12 cellular contexts compared by ENCODE assay signal in the genomic region with DNA sequence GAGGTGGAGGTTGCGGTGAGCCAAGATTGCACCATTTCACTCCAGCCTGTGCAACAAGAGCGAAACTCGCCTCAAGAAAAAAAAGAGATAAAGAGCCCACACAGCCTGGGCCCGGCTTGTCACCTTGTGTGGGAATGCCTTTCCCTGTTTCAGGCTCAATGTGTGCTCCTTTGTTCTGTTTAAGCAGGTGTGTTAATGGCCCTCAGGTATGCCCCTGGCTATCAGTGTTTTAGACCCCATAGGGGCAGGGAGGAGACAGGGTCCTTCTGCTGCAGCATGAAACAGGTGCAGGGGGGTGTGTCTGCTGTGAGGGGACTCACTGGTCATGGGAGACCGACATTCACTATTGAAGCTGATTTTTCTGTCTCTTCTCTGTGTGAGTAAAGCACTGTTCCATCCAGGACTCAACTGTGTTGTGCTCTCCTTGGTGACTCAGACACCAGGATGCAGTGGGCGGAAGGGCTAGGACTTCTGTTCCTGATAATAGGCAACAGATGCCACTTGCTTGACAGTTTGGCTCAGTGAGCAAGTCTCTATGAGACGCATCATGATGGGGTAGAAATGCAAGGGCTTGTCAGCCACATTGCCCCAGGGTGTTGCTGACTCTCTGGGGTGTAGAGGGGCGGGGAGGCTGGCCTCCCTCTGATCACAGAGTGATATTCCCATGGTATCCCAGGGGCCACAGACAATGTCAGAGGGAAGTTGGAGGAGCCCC. TPM values are rescaled to one million over a fixed set of nuclear protein-coding genes. Genes with fewer than 3 reads are reported as not detected.
DNase-seq lines count a peak whose midpoint lies in the region; ATAC-seq, FAIRE-seq and TF ChIP-seq lines count a peak whose summit lies in the region.
"Had no signal": no experiment of that assay in that cellular context is flagged by ENCODE, and none has a peak within 500 bp of the region (broad histone marks: within the 10 kb centered on the region; RNA-seq: fewer than 3 reads in every experiment).

No MANE protein-coding gene starts in this region.

- peak; percentile 53 for DNase-seq in Daoy (ENCODE audit: low read depth)
- peak; percentile 73 for DNase-seq in NCI-H146 treated with DMSO at 0.1 percent for 48 hours (lab: John Stamatoyannopoulos, UW; ENCODE audit: unreplicated experiment)
- DNase-seq in bronchial epithelial cell (ENCODE audit: low read depth) = peak; percentile 81
- DNase-seq in myocyte (ENCODE audit: low read depth) = peak; percentile 73
- DNase-seq in activated CD4-positive, CD25-positive, alpha-beta regulatory T cell (lab: John Stamatoyannopoulos, UW) = no peak
- DNase-seq in OCI-M2 (lab: John Stamatoyannopoulos, UW; ENCODE audit: unreplicated experiment) = no peak
- DNase-seq in mucosa of gallbladder (ENCODE audit: low spot score) = no peak
- DNase-seq: COR-L47, right cardiac atrium had no signal

- TF ChIP-seq CTCF in bronchial epithelial cell (IDR thresholded peaks at IDR 0.05; ENCODE audit: insufficient read depth, low read length, severe bottlenecking) = no peak

- H3K27me3 ChIP-seq in bronchial epithelial cell (ENCODE audit: control insufficient read depth, insufficient read depth, low read length) = no peaks in the 10 kb centered on the region
- H3K27me3 ChIP-seq: hepatocyte, vagina had no signal

- FAIRE-seq in bronchial epithelial cell (lab: Jason Lieb, UNC) = no peak

- H3K4me3 ChIP-seq in bronchial epithelial cell (ENCODE audit: low read depth, low read length) = no peak overlapping the region
- H3K4me3 ChIP-seq: hepatocyte, vagina had no signal

- no peak for ATAC-seq in HG02642 (IDR thresholded peaks at IDR 0.05; ENCODE audit: poor library complexity, unreplicated experiment)

- H3K36me3 ChIP-seq in bronchial epithelial cell (ENCODE audit: control insufficient read depth, insufficient read depth, low read length) = no peaks in the 10 kb centered on the region
- H3K36me3 ChIP-seq: vagina had no signal

RNA-seq across cellular contexts. Expression of gene LAP3, which starts 15.6 kb away (rescaled TPM):
- total RNA-seq in Daoy (2014; rRNA removed; shearing (Covaris generic)) = 90.9 and 92.7 TPM in 2 replicates
- total RNA-seq in bronchial epithelial cell = 47.7 and 72.4 TPM in 2 replicates
- 49.5 and 59.0 TPM in 2 replicates for total RNA-seq in myocyte
- polyA plus RNA-seq in myocyte (2012) = 36.3 TPM
- 72.1 TPM for total RNA-seq in mucosa of gallbladder

RNA-seq across cellular contexts. Expression of gene CLRN2, which starts 46.4 kb away (rescaled TPM):
- not detected in 2 replicates for total RNA-seq in Daoy (2014; rRNA removed; shearing (Covaris generic))
- total RNA-seq in bronchial epithelial cell (not detected in 2 replicates), myocyte (not detected in 2 replicates), mucosa of gallbladder (not detected)
- polyA plus RNA-seq in myocyte (2012) = not detected
- total RNA-seq: hepatocyte, right cardiac atrium, vagina had no signal
- polyA plus RNA-seq: hepatocyte, right cardiac atrium had no signal

RNA-seq across cellular contexts. Expression of gene QDPR, which starts 49.5 kb away (rescaled TPM):
- 29.0 and 30.5 TPM in 2 replicates for total RNA-seq in Daoy (2014; rRNA removed; shearing (Covaris generic))
- 20.5 and 22.6 TPM in 2 replicates for total RNA-seq in bronchial epithelial cell
- total RNA-seq in myocyte = 12.0 and 36.8 TPM in 2 replicates
- polyA plus RNA-seq in myocyte (2012) = 34.8 TPM
- total RNA-seq in mucosa of gallbladder = 45.1 TPM

RNA-seq across cellular contexts. Expression of gene MED28, which starts 53.1 kb away (rescaled TPM):
- total RNA-seq in Daoy (2014; rRNA removed; shearing (Covaris generic)) = 4.4 and 5.0 TPM in 2 replicates
- total RNA-seq in bronchial epithelial cell (9.1 and 12.4 TPM in 2 replicates), myocyte (5.5 and 7.5 TPM in 2 replicates), mucosa of gallbladder (53.0 TPM)
- polyA plus RNA-seq in myocyte (2012) = 40.5 TPM

Comparison
In these comparisons a context has a peak if more than half of its experiments do, and no peak if none do; other contexts are left out.
1. DNase-seq: peak in Daoy (single experiment), NCI-H146 treated with DMSO at 0.1 percent for 48 hours (single experiment), bronchial epithelial cell (single experiment) and myocyte (single experiment); none in activated CD4-positive, CD25-positive, alpha-beta regulatory T cell (0 of 4), OCI-M2 (single experiment) and mucosa of gallbladder (single experiment).